In genomic region chr19:51359294-51359693, GRCh38 we compare ENCODE assay signal across 17 cellular contexts. TPM values are rescaled to one million over a fixed set of nuclear protein-coding genes. Genes with fewer than 3 reads are reported as not detected.
DNase-seq lines count a peak whose midpoint lies in the region; ATAC-seq and TF ChIP-seq lines count a peak whose summit lies in the region.
"Had no signal": no experiment of that assay in that cellular context is flagged by ENCODE, and none has a peak within 500 bp of the region (broad histone marks: within the 10 kb centered on the region; RNA-seq: fewer than 3 reads in every experiment).

No MANE protein-coding gene starts in this region.

- intact Hi-C loops in MCF 10A (cut with micrococcal nuclease) (no loop called here), breast epithelium (cut with DNase I; ENCODE audit: low total_unique reads) (no loop called here)

- BruUV-seq in MCF 10A (replicated peaks; lab: Mats Ljungman, UMichigan), result no TSS peak

- no peaks in the 10 kb centered on the region for H3K4me1 ChIP-seq in breast epithelium

- DNase-seq in MCF 10A (ENCODE audit: unreplicated experiment) (peak; percentile 88), breast epithelium (ENCODE audit: low spot score in 2 of 2) (no peak), astrocyte of the cerebellum (ENCODE audit: low read depth) (peak; percentile 79), glomerular visceral epithelial cell (ENCODE audit: extremely low spot score) (peak; percentile 50), type B pancreatic cell (ENCODE audit: extremely low spot score, unreplicated experiment) (no peak), foreskin melanocyte (no peak), ecto neural progenitor cell (ENCODE audit: low spot score) (no peak)
- DNase-seq: activated CD4-positive, alpha-beta T cell treated with anti-CD3 and anti-CD28 coated beads, Interleukin-2, amount 10 ng/mL, durations not matched to agents 24 days and 14 days; H9; MM.1S; NCI-H510A; upper lobe of left lung had no signal

- CTCF ChIA-PET in MCF 10A (lab: Yijun Ruan, JAX), result interaction anchor here (0.6 to 1.7 kb wide), 11 partner anchors 9 to 1002 kb away, joined by 3 to 6 read pairs (median 4); no protein-coding TSS in a partner anchor

- POLR2A ChIA-PET in MCF 10A (lab: Yijun Ruan, JAX), result interaction anchor here (0.6 to 1.6 kb wide), 7 partner anchors 8 to 298 kb away, joined by 3 to 9 read pairs (median 8); partner anchors contain the start of gene VSIG10L

- no peaks in the 10 kb centered on the region for H3K27me3 ChIP-seq in breast epithelium
- H3K27me3 ChIP-seq: upper lobe of left lung had no signal

- no peak overlapping the region for H3K4me3 ChIP-seq in breast epithelium
- H3K4me3 ChIP-seq in astrocyte of the cerebellum (ENCODE audit: low read depth, low read length), result no peak overlapping the region
- H3K4me3 ChIP-seq: upper lobe of left lung had no signal

- H3K9me3 ChIP-seq in breast epithelium, result no peaks in the 10 kb centered on the region
- H3K9me3 ChIP-seq: upper lobe of left lung had no signal

- H3K27me3 Mint-ChIP-seq in MCF 10A (ENCODE audit: insufficient read depth, unreplicated experiment), result no peaks in the 10 kb centered on the region
- H3K27me3 Mint-ChIP-seq in type B pancreatic cell, result no peaks in the 10 kb centered on the region
- H3K27me3 Mint-ChIP-seq: activated CD4-positive, alpha-beta T cell treated with anti-CD3 and anti-CD28 coated beads, Interleukin-2, amount 10 ng/mL, durations not matched to agents 24 days and 14 days; activated naive CD4-positive, alpha-beta T cell treated with anti-CD3 and anti-CD28 coated beads, Interleukin-2, amount 50 U/mL, for 24 hours; B cell had no signal

- no peak for TF ChIP-seq POLR2A in breast epithelium (IDR thresholded peaks at IDR 0.05)

- no peak for TF ChIP-seq CTCF in MCF 10A (IDR thresholded peaks at IDR 0.05; ENCODE audit: unreplicated experiment)
- TF ChIP-seq CTCF in breast epithelium (IDR thresholded peaks at IDR 0.05), result no peak
- no peak for TF ChIP-seq CTCF in astrocyte of the cerebellum (IDR thresholded peaks at IDR 0.05; ENCODE audit: low read depth, low read length, missing control alignments)
- no peak for TF ChIP-seq CTCF in type B pancreatic cell (conservative IDR thresholded peaks at IDR 0.05)

- H3K27ac Mint-ChIP-seq in MCF 10A (ENCODE audit: low read depth, unreplicated experiment), result peak overlapping the region; percentile 87
- H3K27ac Mint-ChIP-seq in type B pancreatic cell, result peak overlapping the region; percentile 6
- H3K27ac Mint-ChIP-seq: activated CD4-positive, alpha-beta T cell treated with anti-CD3 and anti-CD28 coated beads, Interleukin-2, amount 10 ng/mL, durations not matched to agents 24 days and 14 days; activated naive CD4-positive, alpha-beta T cell treated with anti-CD3 and anti-CD28 coated beads, Interleukin-2, amount 50 U/mL, for 24 hours; B cell had no signal

- no peak for ATAC-seq in HG03378 (IDR thresholded peaks at IDR 0.05; ENCODE audit: unreplicated experiment)

- H3K36me3 ChIP-seq in breast epithelium, result no peaks in the 10 kb centered on the region
- H3K36me3 ChIP-seq: upper lobe of left lung had no signal

- no peak overlapping the region for H3K27ac ChIP-seq in breast epithelium
- H3K27ac ChIP-seq: parathyroid adenoma, upper lobe of left lung had no signal

- in situ Hi-C loops in astrocyte of the cerebellum (cut with HindIII; ENCODE audit: low sequenced_read_pairs), result no loop called here

- H3K4me3 Mint-ChIP-seq in MCF 10A (ENCODE audit: unreplicated experiment) (no peak overlapping the region), type B pancreatic cell (no peak overlapping the region)
- H3K4me3 Mint-ChIP-seq: activated CD4-positive, alpha-beta T cell treated with anti-CD3 and anti-CD28 coated beads, Interleukin-2, amount 10 ng/mL, durations not matched to agents 24 days and 14 days; activated naive CD4-positive, alpha-beta T cell treated with anti-CD3 and anti-CD28 coated beads, Interleukin-2, amount 50 U/mL, for 24 hours; B cell; H9 had no signal

- H3K9me3 Mint-ChIP-seq in MCF 10A (ENCODE audit: unreplicated experiment) (no peaks in the 10 kb centered on the region), type B pancreatic cell (no peaks in the 10 kb centered on the region)
- H3K9me3 Mint-ChIP-seq: activated CD4-positive, alpha-beta T cell treated with anti-CD3 and anti-CD28 coated beads, Interleukin-2, amount 10 ng/mL, durations not matched to agents 24 days and 14 days; activated naive CD4-positive, alpha-beta T cell treated with anti-CD3 and anti-CD28 coated beads, Interleukin-2, amount 50 U/mL, for 24 hours; H9 had no signal

- H3K36me3 Mint-ChIP-seq in MCF 10A (ENCODE audit: insufficient read depth, unreplicated experiment), result peaks cover 9% of the 10 kb centered on the region
- no peaks in the 10 kb centered on the region for H3K36me3 Mint-ChIP-seq in type B pancreatic cell
- H3K36me3 Mint-ChIP-seq: activated naive CD4-positive, alpha-beta T cell treated with anti-CD3 and anti-CD28 coated beads, Interleukin-2, amount 50 U/mL, for 24 hours had no signal

- peaks cover 24% of the 10 kb centered on the region for H3K4me1 Mint-ChIP-seq in MCF 10A (ENCODE audit: insufficient read depth, unreplicated experiment)
- peaks cover 32% of the 10 kb centered on the region for H3K4me1 Mint-ChIP-seq in type B pancreatic cell (ENCODE audit: unreplicated experiment)

RNA-seq across cellular contexts. Expression of gene ETFB, which starts 6.9 kb away (rescaled TPM):
- total RNA-seq in MCF 10A (2022) (109 and 114 TPM in 2 replicates), breast epithelium (100 to 1,000 TPM in 1 of 3 donors, 10 to 100 TPM in 2; 60.7 to 214 (median 88.5) TPM), type B pancreatic cell (ENCODE audit: low replicate concordance) (76.3 and 81.9 TPM in 2 replicates)

RNA-seq across cellular contexts. Expression of gene CLDND2, which starts 9.5 kb away (rescaled TPM):
- 0.79 TPM in 1 of 2 replicates, not detected in the other for total RNA-seq in MCF 10A (2022)
- not detected for total RNA-seq in breast epithelium
- 0.97 TPM in 1 of 2 replicates, not detected in the other for total RNA-seq in type B pancreatic cell (ENCODE audit: low replicate concordance)
- total RNA-seq: H9, kidney epithelial cell had no signal

RNA-seq across cellular contexts. Expression of gene NKG7, which starts 13.2 kb away (rescaled TPM):
- total RNA-seq in MCF 10A (2022), result not detected in 2 replicates
- 1 to 10 TPM in 1 of 3 donors, not detected in 2; 2.1 TPM for total RNA-seq in breast epithelium
- total RNA-seq in type B pancreatic cell (ENCODE audit: low replicate concordance), result not detected in 2 replicates
- total RNA-seq: H9, kidney epithelial cell had no signal

RNA-seq across cellular contexts. Expression of gene VSIG10L, which starts 17.4 kb away (rescaled TPM):
- total RNA-seq in MCF 10A (2022), result 0.58 and 0.74 TPM in 2 replicates
- total RNA-seq in breast epithelium, result 1 to 10 TPM; 1.3 to 1.8 (median 1.8) TPM
- 2.4 and 5.9 TPM in 2 replicates for total RNA-seq in type B pancreatic cell (ENCODE audit: low replicate concordance)

RNA-seq across cellular contexts. Expression of gene LIM2, which starts 28.5 kb away (rescaled TPM):
- total RNA-seq in MCF 10A (2022), result not detected in 2 replicates
- not detected for total RNA-seq in breast epithelium
- 19.5 TPM in 1 of 2 replicates, not detected in the other for total RNA-seq in type B pancreatic cell (ENCODE audit: low replicate concordance)
- total RNA-seq: activated CD4-positive, alpha-beta T cell treated with anti-CD3 and anti-CD28 coated beads, Interleukin-2, amount 10 ng/mL, durations not matched to agents 24 days and 14 days; B cell; H9; kidney epithelial cell had no signal

Comparison
In these comparisons a context has a peak if more than half of its experiments do, and no peak if none do; other contexts are left out.
1. DNase-seq: peak in MCF 10A (single experiment), astrocyte of the cerebellum (single experiment) and glomerular visceral epithelial cell (single experiment); none in breast epithelium (0 of 2), type B pancreatic cell (single experiment), foreskin melanocyte (single experiment) and ecto neural progenitor cell (single experiment).